ENCODE assay signal across 8 cellular contexts in the genomic region with DNA sequence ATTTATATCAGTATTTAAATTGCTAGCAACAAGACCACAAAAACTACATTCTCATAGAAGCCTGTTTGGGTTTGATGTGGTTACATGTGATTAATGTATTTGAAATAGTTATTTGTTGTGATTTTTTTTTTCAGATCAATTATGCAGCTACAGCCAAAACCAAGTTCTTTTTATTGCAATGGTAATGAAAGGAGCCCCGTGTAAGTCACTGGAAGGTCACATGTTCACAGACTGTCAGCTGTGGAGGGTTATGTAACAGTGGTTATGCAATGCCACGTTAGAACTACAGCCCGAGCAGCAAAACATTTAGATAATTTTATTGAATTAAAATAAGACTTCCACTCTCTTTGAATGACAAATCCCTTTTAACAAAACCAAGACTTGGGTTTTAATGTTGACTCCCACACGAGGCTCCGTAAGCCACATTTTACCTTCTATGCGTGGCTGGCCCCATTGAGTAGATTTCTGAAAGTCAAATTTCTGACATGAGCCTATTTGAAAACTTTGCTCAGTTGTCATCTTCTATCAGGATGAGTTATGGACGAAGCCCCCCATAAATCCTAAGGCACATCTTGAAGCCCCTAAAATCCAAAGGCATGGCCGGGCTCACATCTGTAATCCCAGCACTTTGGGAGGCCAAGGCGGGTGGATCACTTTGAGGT. TPM values are rescaled to one million over a fixed set of nuclear protein-coding genes. Genes with fewer than 3 reads are reported as not detected.
DNase-seq lines count a peak whose midpoint lies in the region; ATAC-seq and TF ChIP-seq lines count a peak whose summit lies in the region.

No MANE protein-coding gene starts in this region.

- no peaks in the 10 kb centered on the region for H3K27me3 Mint-ChIP-seq in activated CD8-positive, alpha-beta T cell treated with anti-CD3 and anti-CD28 coated beads for 36 hours

- ATAC-seq in activated CD8-positive, alpha-beta T cell treated with anti-CD3 and anti-CD28 coated beads for 36 hours = peak; percentile 28

- no peaks in the 10 kb centered on the region for H3K9me3 Mint-ChIP-seq in activated CD8-positive, alpha-beta T cell treated with anti-CD3 and anti-CD28 coated beads for 36 hours

- peak overlapping the region; percentile 86 for H3K27ac Mint-ChIP-seq in activated CD8-positive, alpha-beta T cell treated with anti-CD3 and anti-CD28 coated beads for 36 hours

- TF ChIP-seq CTCF in activated CD8-positive, alpha-beta T cell treated with anti-CD3 and anti-CD28 coated beads for 36 hours (IDR thresholded peaks at IDR 0.05) = no peak

- CTCF ChIA-PET in activated CD8-positive, alpha-beta T cell treated with anti-CD3 and anti-CD28 coated beads for 36 hours (lab: Charles Lee) = interaction anchor here (1.0 to 1.5 kb wide), 3 partner anchors 10 to 13 kb away, joined by 3 to 5 read pairs (median 4); no protein-coding TSS in a partner anchor

- H3K4me3 Mint-ChIP-seq in activated CD8-positive, alpha-beta T cell treated with anti-CD3 and anti-CD28 coated beads for 36 hours = no peak overlapping the region

- intact Hi-C loops in activated CD8-positive, alpha-beta T cell treated with anti-CD3 and anti-CD28 coated beads for 36 hours (cut with micrococcal nuclease) = no loop called here

- POLR2A ChIA-PET in activated CD8-positive, alpha-beta T cell treated with anti-CD3 and anti-CD28 coated beads for 36 hours (lab: Charles Lee) = interaction anchor here (2.0 kb wide), 1 partner anchor 10 kb away, joined by 10 read pairs; no protein-coding TSS in a partner anchor

- peaks cover 41% of the 10 kb centered on the region for H3K4me1 Mint-ChIP-seq in activated CD8-positive, alpha-beta T cell treated with anti-CD3 and anti-CD28 coated beads for 36 hours (ENCODE audit: low read depth)

- DNase-seq in H4 (ENCODE audit: low spot score) (peak; percentile 64), fibroblast of the conjunctiva (ENCODE audit: low read depth) (peak; percentile 54), putamen (ENCODE audit: low spot score) (peak; percentile 94), NCI-H446 treated with DMSO at 0.1 percent for 48 hours (lab: John Stamatoyannopoulos, UW) (no peak), DMS153 treated with DMSO at 0.1 percent for 48 hours (lab: John Stamatoyannopoulos, UW; ENCODE audit: unreplicated experiment) (no peak), T-helper 9 cell (no peak)
- peak; percentile 15 for DNase-seq in activated CD8-positive, alpha-beta T cell treated with anti-CD3 and anti-CD28 coated beads for 36 hours
- no peak for DNase-seq in stimulated activated CD4-positive, alpha-beta T cell treated with anti-CD3 and anti-CD28 coated beads, Interleukin-12 subunit alpha, Interleukin-12 subunit beta, amount 100 ng/mL, for 4 hours

- peaks cover 46% of the 10 kb centered on the region for H3K36me3 Mint-ChIP-seq in activated CD8-positive, alpha-beta T cell treated with anti-CD3 and anti-CD28 coated beads for 36 hours (ENCODE audit: low read depth)

RNA-seq across cellular contexts. Expression of a gene that starts 41.8 kb away (rescaled TPM):
- total RNA-seq in H4 (2014; rRNA removed; shearing (Covaris generic)) = 33.7 and 41.8 TPM in 2 replicates
- 10 to 100 TPM; 79.7 to 91.6 TPM for total RNA-seq in activated CD8-positive, alpha-beta T cell treated with anti-CD3 and anti-CD28 coated beads for 36 hours

Comparison
In these comparisons a context has a peak if more than half of its experiments do, and no peak if none do; other contexts are left out.
1. DNase-seq: peak in H4 (single experiment), activated CD8-positive, alpha-beta T cell treated with anti-CD3 and anti-CD28 coated beads for 36 hours (single experiment), fibroblast of the conjunctiva (single experiment) and putamen (single experiment); none in stimulated activated CD4-positive, alpha-beta T cell treated with anti-CD3 and anti-CD28 coated beads, Interleukin-12 subunit alpha, Interleukin-12 subunit beta, amount 100 ng/mL, for 4 hours (single experiment), NCI-H446 treated with DMSO at 0.1 percent for 48 hours (single experiment), DMS153 treated with DMSO at 0.1 percent for 48 hours (single experiment) and T-helper 9 cell (single experiment).